1 cellular context compared by ENCODE assay signal in the genomic region with DNA sequence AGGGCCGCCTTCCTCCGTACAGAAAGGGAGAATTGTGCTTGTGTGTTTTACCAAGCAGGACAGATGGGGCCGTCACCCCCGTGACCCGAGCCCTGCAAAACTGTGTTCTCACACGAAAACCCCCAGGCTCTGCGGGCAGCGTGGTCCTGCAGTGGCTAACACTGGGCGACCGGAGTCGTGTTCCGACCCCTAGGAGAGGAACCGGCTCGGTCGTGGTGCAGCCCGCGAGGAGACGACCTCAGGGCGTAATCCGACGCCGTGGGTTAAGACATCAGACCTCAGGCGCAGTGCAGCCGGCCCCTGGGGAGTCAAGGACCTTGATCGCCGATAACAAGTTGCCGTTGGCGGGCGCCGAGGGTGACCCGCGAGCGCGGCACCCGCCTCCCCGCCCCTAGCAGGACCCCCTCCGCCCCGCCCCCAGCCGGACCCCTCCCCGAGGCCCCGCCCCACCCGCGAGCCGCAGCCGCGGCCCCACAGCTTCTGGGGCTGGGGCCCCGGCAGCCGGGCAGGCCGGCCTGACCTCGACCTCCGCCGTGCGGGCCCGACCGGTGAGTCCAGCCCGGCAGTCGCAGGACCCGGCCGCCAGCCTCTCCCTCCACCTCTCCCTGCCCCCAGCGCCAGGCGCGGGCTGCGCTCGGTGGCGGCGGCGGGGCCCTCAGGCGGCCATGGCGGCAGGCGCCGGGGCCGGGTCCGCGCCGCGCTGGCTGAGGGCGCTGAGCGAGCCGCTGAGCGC.
TF ChIP-seq lines count a peak whose summit lies in the region.

TSS of gene CHPT1 (plus strand) at position 444 of the 733 bp plus-strand sequence. CDS start at position 666, 222 bp downstream.

TF ChIP-seq in HepG2, 621 proteins besides CTCF, POLR2A, EP300 and RAD21 (continued from another document and continues in another):
- no peak for TF ChIP-seq KIAA2018 (CRISPR knock-in tag; IDR thresholded peaks at IDR 0.05; ENCODE audit: borderline replicate concordance)
- TF ChIP-seq, protein P1, sequence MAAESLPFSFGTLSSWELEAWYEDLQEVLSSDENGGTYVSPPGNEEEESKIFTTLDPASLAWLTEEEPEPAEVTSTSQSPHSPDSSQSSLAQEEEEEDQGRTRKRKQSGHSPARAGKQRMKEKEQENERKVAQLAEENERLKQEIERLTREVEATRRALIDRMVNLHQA (CRISPR knock-in tag; IDR thresholded peaks at IDR 0.05) = no peak
- TF ChIP-seq ZNF138 (CRISPR knock-in tag; IDR thresholded peaks at IDR 0.05; ENCODE audit: low read depth) = no peak
- TF ChIP-seq ZNF577 (CRISPR knock-in tag; IDR thresholded peaks at IDR 0.05; ENCODE audit: borderline replicate concordance, low read depth) = no peak
- TF ChIP-seq GZF1 (CRISPR knock-in tag; IDR thresholded peaks at IDR 0.05) = no peak
- TF ChIP-seq BRF2 (CRISPR knock-in tag; IDR thresholded peaks at IDR 0.05) = no peak
- 0 out of 2 replicates have a peak, but pooled peaks have one; percentile 46 for TF ChIP-seq ATF2 (CRISPR knock-in tag; IDR thresholded peaks at IDR 0.05)
- 0 out of 2 replicates have a peak, but pooled peaks have one; percentile 61 for TF ChIP-seq ZC3H13 (CRISPR knock-in tag; IDR thresholded peaks at IDR 0.05)
- TF ChIP-seq KAT2B (IDR thresholded peaks at IDR 0.05; ENCODE audit: borderline replicate concordance, low read depth, low read length) = no peak
- TF ChIP-seq DMAP1 (CRISPR knock-in tag; IDR thresholded peaks at IDR 0.05) = no peak
- TF ChIP-seq PCBP2 (optimal IDR thresholded peaks at IDR 0.05; ENCODE audit: low read depth, low read length, poor library complexity, severe bottlenecking) = no peak
- TF ChIP-seq, protein P2, sequence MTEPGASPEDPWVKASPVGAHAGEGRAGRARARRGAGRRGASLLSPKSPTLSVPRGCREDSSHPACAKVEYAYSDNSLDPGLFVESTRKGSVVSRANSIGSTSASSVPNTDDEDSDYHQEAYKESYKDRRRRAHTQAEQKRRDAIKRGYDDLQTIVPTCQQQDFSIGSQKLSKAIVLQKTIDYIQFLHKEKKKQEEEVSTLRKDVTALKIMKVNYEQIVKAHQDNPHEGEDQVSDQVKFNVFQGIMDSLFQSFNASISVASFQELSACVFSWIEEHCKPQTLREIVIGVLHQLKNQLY (CRISPR knock-in tag; IDR thresholded peaks at IDR 0.05) = no peak
- TF ChIP-seq, protein P3, sequence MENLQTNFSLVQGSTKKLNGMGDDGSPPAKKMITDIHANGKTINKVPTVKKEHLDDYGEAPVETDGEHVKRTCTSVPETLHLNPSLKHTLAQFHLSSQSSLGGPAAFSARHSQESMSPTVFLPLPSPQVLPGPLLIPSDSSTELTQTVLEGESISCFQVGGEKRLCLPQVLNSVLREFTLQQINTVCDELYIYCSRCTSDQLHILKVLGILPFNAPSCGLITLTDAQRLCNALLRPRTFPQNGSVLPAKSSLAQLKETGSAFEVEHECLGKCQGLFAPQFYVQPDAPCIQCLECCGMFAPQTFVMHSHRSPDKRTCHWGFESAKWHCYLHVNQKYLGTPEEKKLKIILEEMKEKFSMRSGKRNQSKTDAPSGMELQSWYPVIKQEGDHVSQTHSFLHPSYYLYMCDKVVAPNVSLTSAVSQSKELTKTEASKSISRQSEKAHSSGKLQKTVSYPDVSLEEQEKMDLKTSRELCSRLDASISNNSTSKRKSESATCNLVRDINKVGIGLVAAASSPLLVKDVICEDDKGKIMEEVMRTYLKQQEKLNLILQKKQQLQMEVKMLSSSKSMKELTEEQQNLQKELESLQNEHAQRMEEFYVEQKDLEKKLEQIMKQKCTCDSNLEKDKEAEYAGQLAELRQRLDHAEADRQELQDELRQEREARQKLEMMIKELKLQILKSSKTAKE (CRISPR knock-in tag; IDR thresholded peaks at IDR 0.05; ENCODE audit: borderline replicate concordance) = peak; percentile 56
- TF ChIP-seq, protein P4, sequence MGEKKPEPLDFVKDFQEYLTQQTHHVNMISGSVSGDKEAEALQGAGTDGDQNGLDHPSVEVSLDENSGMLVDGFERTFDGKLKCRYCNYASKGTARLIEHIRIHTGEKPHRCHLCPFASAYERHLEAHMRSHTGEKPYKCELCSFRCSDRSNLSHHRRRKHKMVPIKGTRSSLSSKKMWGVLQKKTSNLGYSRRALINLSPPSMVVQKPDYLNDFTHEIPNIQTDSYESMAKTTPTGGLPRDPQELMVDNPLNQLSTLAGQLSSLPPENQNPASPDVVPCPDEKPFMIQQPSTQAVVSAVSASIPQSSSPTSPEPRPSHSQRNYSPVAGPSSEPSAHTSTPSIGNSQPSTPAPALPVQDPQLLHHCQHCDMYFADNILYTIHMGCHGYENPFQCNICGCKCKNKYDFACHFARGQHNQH (CRISPR knock-in tag; IDR thresholded peaks at IDR 0.05) = peak; percentile 52; the same call in 1 of the 2 replicates
- TF ChIP-seq RFXANK (CRISPR knock-in tag; IDR thresholded peaks at IDR 0.05) = no peak
- TF ChIP-seq MED8 (CRISPR knock-in tag; IDR thresholded peaks at IDR 0.05; ENCODE audit: insufficient replicate concordance) = peak; percentile 62
- no peak; the same call in none of the 2 replicates for TF ChIP-seq ZNF263 (CRISPR knock-in tag; IDR thresholded peaks at IDR 0.05)
- TF ChIP-seq POGZ (CRISPR knock-in tag; IDR thresholded peaks at IDR 0.05) = peak; percentile 43; the same call in 1 of the 2 replicates
- TF ChIP-seq ZNF30 (CRISPR knock-in tag; IDR thresholded peaks at IDR 0.05) = no peak
- peak; percentile 73; the same call in 1 of the 2 replicates for TF ChIP-seq ZFP82 (CRISPR knock-in tag; IDR thresholded peaks at IDR 0.05; ENCODE audit: borderline replicate concordance)
- TF ChIP-seq TRIM24 (CRISPR knock-in tag; IDR thresholded peaks at IDR 0.05) = 0 out of 2 replicates have a peak, but pooled peaks have one; percentile 13
- TF ChIP-seq ZNF552 (CRISPR knock-in tag; IDR thresholded peaks at IDR 0.05; ENCODE audit: borderline replicate concordance) = no peak
- TF ChIP-seq TBP (CRISPR knock-in tag; IDR thresholded peaks at IDR 0.05) = no peak
- peak; percentile 79 for TF ChIP-seq HDAC2 (CRISPR knock-in tag; IDR thresholded peaks at IDR 0.05)
- peak in 1 of 2 experiments; percentile 48; a peak in 1 of 4 replicates for TF ChIP-seq KLF16 (CRISPR knock-in tag; IDR thresholded peaks at IDR 0.05)
- TF ChIP-seq ZBTB43 (CRISPR knock-in tag; conservative IDR thresholded peaks at IDR 0.05) = peak; percentile 40; the same call in 1 of the 2 replicates
- peak; percentile 63 for TF ChIP-seq PITX1 (CRISPR knock-in tag; IDR thresholded peaks at IDR 0.05)
- peak; percentile 19; the same call in 1 of the 2 replicates for TF ChIP-seq RXRB (CRISPR knock-in tag; IDR thresholded peaks at IDR 0.05; ENCODE audit: borderline replicate concordance)
- no peak for TF ChIP-seq PAF1 (CRISPR knock-in tag; IDR thresholded peaks at IDR 0.05)
- no peak for TF ChIP-seq KLF13 (CRISPR knock-in tag; IDR thresholded peaks at IDR 0.05)
- TF ChIP-seq PHF8 (CRISPR knock-in tag; IDR thresholded peaks at IDR 0.05) = peak; percentile 55
- TF ChIP-seq TRIM22 (IDR thresholded peaks at IDR 0.05) = no peak
- TF ChIP-seq ATAD3A (CRISPR knock-in tag; IDR thresholded peaks at IDR 0.05) = no peak
- no peak for TF ChIP-seq TIGD3 (CRISPR knock-in tag; IDR thresholded peaks at IDR 0.05; ENCODE audit: borderline replicate concordance)
- TF ChIP-seq PCBP1 (IDR thresholded peaks at IDR 0.05; ENCODE audit: borderline replicate concordance, low read depth, low read length) = no peak
- TF ChIP-seq ZFP36L1 (CRISPR knock-in tag; IDR thresholded peaks at IDR 0.05) = no peak
- no peak for TF ChIP-seq ZNF446 (CRISPR knock-in tag; IDR thresholded peaks at IDR 0.05)
- no peak for TF ChIP-seq SRSF1 (optimal IDR thresholded peaks at IDR 0.05; ENCODE audit: low read depth, low read length)
- TF ChIP-seq ZNF850 (CRISPR knock-in tag; conservative IDR thresholded peaks at IDR 0.05) = no peak
